Comparison of ENCODE assay signal across 19 cellular contexts in the genomic region with DNA sequence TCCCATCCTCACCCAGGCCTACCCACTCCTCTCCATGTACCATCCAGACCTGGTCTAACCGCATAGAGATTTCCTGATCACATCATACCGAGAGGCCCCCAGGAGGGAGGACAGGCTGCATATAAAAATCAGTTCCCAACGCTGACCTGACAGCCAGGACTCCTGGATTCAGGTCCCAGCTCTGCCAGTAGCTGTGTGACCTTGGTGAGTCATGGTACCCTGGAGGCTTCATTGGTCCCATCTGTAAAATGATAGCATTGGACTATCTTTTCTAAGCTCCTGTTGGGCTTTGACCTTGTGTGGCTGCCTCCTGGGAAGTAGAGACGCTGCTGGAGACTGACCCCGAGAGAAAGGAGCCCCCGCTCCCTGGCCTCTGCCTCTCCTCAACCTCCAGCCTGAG.
"Had no signal": no experiment of that assay in that cellular context is flagged by ENCODE, and none has a peak within 500 bp of the region (broad histone marks: within the 10 kb centered on the region; RNA-seq: fewer than 3 reads in every experiment).

No MANE protein-coding gene starts in this region.

- H3K27ac Mint-ChIP-seq: activated CD4-positive, alpha-beta memory T cell treated with anti-CD3 and anti-CD28 coated beads, Interleukin-2, amount 10 ng/mL, durations not matched to agents 7 days and 5 days; activated CD4-positive, alpha-beta T cell treated with anti-CD3 and anti-CD28 coated beads, Interleukin-2, amount 10 ng/mL, durations not matched to agents 7 days and 5 days; activated naive CD4-positive, alpha-beta T cell treated with anti-CD3 and anti-CD28 coated beads for 36 hours; activated naive CD8-positive, alpha-beta T cell; activated T-helper 17 cell treated with anti-CD3 and anti-CD28 coated beads, Interleukin-2, amount 50 U/mL, for 72 hours had no signal

- DNase-seq: activated CD4-positive, alpha-beta memory T cell treated with anti-CD3 and anti-CD28 coated beads, Interleukin-2, amount 10 ng/mL, durations not matched to agents 7 days and 5 days; activated CD4-positive, alpha-beta T cell treated with anti-CD3 and anti-CD28 coated beads, Interleukin-2, amount 10 ng/mL, durations not matched to agents 7 days and 5 days; activated CD4-positive, CD25-positive, alpha-beta regulatory T cell; activated gamma-delta T cell; activated naive CD4-positive, alpha-beta T cell treated with anti-CD3 and anti-CD28 coated beads for 36 hours; activated T-cell treated with anti-CD3 and anti-CD28 coated beads for 4 hours; activated T-cell treated with anti-CD3 and anti-CD28 coated beads, Interleukin-2, amount 50 U/mL, for 48 hours; MM.1S; NCI-H1105; NCI-H1436; NCI-H1694 treated with DMSO at 0.1 percent for 48 hours; NCI-H2081; NCI-H510A treated with DMSO at 0.1 percent for 48 hours; SK-N-SH; T-helper 1 cell had no signal

- H3K36me3 ChIP-seq: SJCRH30 had no signal

- H3K4me3 ChIP-seq: SJCRH30 had no signal

- H3K27ac ChIP-seq: SJCRH30, VCaP had no signal

- H3K9me3 ChIP-seq: SJCRH30, SK-N-SH had no signal

- H3K9ac ChIP-seq: SK-N-SH had no signal

- H3K9me3 Mint-ChIP-seq: activated CD4-positive, alpha-beta memory T cell treated with anti-CD3 and anti-CD28 coated beads, Interleukin-2, amount 10 ng/mL, durations not matched to agents 7 days and 5 days; activated CD4-positive, alpha-beta T cell treated with anti-CD3 and anti-CD28 coated beads, Interleukin-2, amount 10 ng/mL, durations not matched to agents 7 days and 5 days; activated naive CD4-positive, alpha-beta T cell treated with anti-CD3 and anti-CD28 coated beads for 36 hours; activated T-helper 17 cell treated with anti-CD3 and anti-CD28 coated beads, Interleukin-2, amount 50 U/mL, for 72 hours had no signal

- H3K27me3 ChIP-seq: SJCRH30 had no signal

- H3K4me3 Mint-ChIP-seq: activated CD4-positive, alpha-beta memory T cell treated with anti-CD3 and anti-CD28 coated beads, Interleukin-2, amount 10 ng/mL, durations not matched to agents 7 days and 5 days; activated CD4-positive, alpha-beta T cell treated with anti-CD3 and anti-CD28 coated beads, Interleukin-2, amount 10 ng/mL, durations not matched to agents 7 days and 5 days; activated naive CD4-positive, alpha-beta T cell treated with anti-CD3 and anti-CD28 coated beads for 36 hours; activated naive CD8-positive, alpha-beta T cell; activated T-helper 17 cell treated with anti-CD3 and anti-CD28 coated beads, Interleukin-2, amount 50 U/mL, for 72 hours had no signal

- H3K4me2 ChIP-seq: SK-N-SH had no signal

- ATAC-seq: activated T-helper 17 cell treated with anti-CD3 and anti-CD28 coated beads, Interleukin-2, amount 50 U/mL, for 72 hours had no signal

- H3K36me3 Mint-ChIP-seq: activated naive CD8-positive, alpha-beta T cell had no signal

- H3K4me1 Mint-ChIP-seq: activated CD4-positive, alpha-beta memory T cell treated with anti-CD3 and anti-CD28 coated beads, Interleukin-2, amount 10 ng/mL, durations not matched to agents 7 days and 5 days; activated CD4-positive, alpha-beta T cell treated with anti-CD3 and anti-CD28 coated beads, Interleukin-2, amount 10 ng/mL, durations not matched to agents 7 days and 5 days; activated T-helper 17 cell treated with anti-CD3 and anti-CD28 coated beads, Interleukin-2, amount 50 U/mL, for 72 hours had no signal
